Comparison of ENCODE assay signal across 19 cellular contexts in the genomic region with DNA sequence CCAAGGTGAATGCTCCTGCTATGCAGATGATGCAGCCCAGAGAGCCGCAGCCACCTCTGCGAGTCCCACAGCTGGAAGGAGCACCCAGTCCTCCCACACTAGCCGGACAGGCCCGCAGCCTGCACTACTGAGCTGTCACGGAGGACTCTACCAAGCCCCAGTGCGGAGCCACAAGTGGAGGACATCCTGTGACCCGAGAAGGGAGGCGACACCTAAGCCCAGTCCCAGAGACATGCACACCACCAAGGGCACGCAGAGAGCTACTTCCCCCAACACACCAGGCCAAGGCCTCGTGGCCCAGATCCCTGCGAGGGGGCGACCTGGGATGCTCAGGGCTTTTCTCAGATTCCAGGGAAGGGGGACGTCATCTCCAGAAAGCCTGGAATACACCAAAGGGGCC. TPM values are rescaled to one million over a fixed set of nuclear protein-coding genes. Genes with fewer than 3 reads are reported as not detected.
DNase-seq lines count a peak whose midpoint lies in the region; ATAC-seq and TF ChIP-seq lines count a peak whose summit lies in the region.
"Had no signal": no experiment of that assay in that cellular context is flagged by ENCODE, and none has a peak within 500 bp of the region (broad histone marks: within the 10 kb centered on the region; RNA-seq: fewer than 3 reads in every experiment).

No MANE protein-coding gene starts in this region.

- H3K23ac ChIP-seq in mesendoderm (ENCODE audit: low read length) = no peak overlapping the region

- H3K9me3 Mint-ChIP-seq in stimulated activated effector memory CD8-positive, alpha-beta T cell treated with anti-CD3 and anti-CD28 coated beads, Interleukin-12 subunit alpha, Interleukin-12 subunit beta, amount 100 ng/mL, for 72 hours = no peaks in the 10 kb centered on the region

- H4K8ac ChIP-seq in mesendoderm (ENCODE audit: low read depth, low read length) = no peak overlapping the region

- H2BK5ac ChIP-seq in mesendoderm (ENCODE audit: low read length) = no peak overlapping the region

- ATAC-seq in gastroesophageal sphincter (no peak), GM19395 (IDR thresholded peaks at IDR 0.05; ENCODE audit: unreplicated experiment) (no peak)
- no peak for ATAC-seq in stimulated activated effector memory CD8-positive, alpha-beta T cell treated with anti-CD3 and anti-CD28 coated beads, Interleukin-12 subunit alpha, Interleukin-12 subunit beta, amount 100 ng/mL, for 72 hours

- H3K4me3 Mint-ChIP-seq in stimulated activated effector memory CD8-positive, alpha-beta T cell treated with anti-CD3 and anti-CD28 coated beads, Interleukin-12 subunit alpha, Interleukin-12 subunit beta, amount 100 ng/mL, for 72 hours = no peak overlapping the region

- H3K4me1 Mint-ChIP-seq in stimulated activated effector memory CD8-positive, alpha-beta T cell treated with anti-CD3 and anti-CD28 coated beads, Interleukin-12 subunit alpha, Interleukin-12 subunit beta, amount 100 ng/mL, for 72 hours = peaks cover 22% of the 10 kb centered on the region

- H2BK15ac ChIP-seq in mesendoderm (replicated peaks; ENCODE audit: low read depth) = no peak overlapping the region

- no peak overlapping the region for H3K9ac ChIP-seq in mesendoderm (ENCODE audit: low read length)

- no peaks in the 10 kb centered on the region for H3K79me1 ChIP-seq in mesendoderm (ENCODE audit: low read length)

- H3K4me1 ChIP-seq in ascending aorta = peaks cover 39 to 78% of the 10 kb centered on the region in 2 donors
- peaks cover 5 to 100% (median 48%) of the 10 kb centered on the region in 3 donors for H3K4me1 ChIP-seq in gastroesophageal sphincter
- peaks cover 25% of the 10 kb centered on the region for H3K4me1 ChIP-seq in prostate gland (replicated peaks)
- peaks cover 0 to 20% of the 10 kb centered on the region in 2 donors for H3K4me1 ChIP-seq in uterus
- peaks cover 2% of the 10 kb centered on the region for H3K4me1 ChIP-seq in mesendoderm (ENCODE audit: control insufficient read depth, low read depth, low read length)

- 90% methylated on average over 7 of the region's 13 CpGs; no CpG with 5 or more reads in 1 of the 2 donors for WGBS in gastroesophageal sphincter (ENCODE audit: low coverage in 1 of 2), 2 donors
- WGBS in prostate gland = 91% methylated on average over 13 of the region's 13 CpGs
- WGBS in mesendoderm (ENCODE audit: extremely low coverage, insufficient coverage, low lambda C conversion rate) = no CpG with 5 or more reads among the region's 13 CpGs

- no peak overlapping the region for H4K5ac ChIP-seq in mesendoderm (ENCODE audit: low read length)

- TF ChIP-seq EP300 in gastroesophageal sphincter (IDR thresholded peaks at IDR 0.05) = no peak

- H3K56ac ChIP-seq in mesendoderm (ENCODE audit: low read length) = no peak overlapping the region

- H3K9me3 ChIP-seq in ascending aorta (no peaks in the 10 kb centered on the region), gastroesophageal sphincter (no peaks in the 10 kb centered on the region), prostate gland (no peaks in the 10 kb centered on the region), uterus (no peaks in the 10 kb centered on the region)
- H3K9me3 ChIP-seq: HAP-1 had no signal

- TF ChIP-seq CTCF in ascending aorta (IDR thresholded peaks at IDR 0.05) = no peak
- no peak for TF ChIP-seq CTCF in gastroesophageal sphincter (IDR thresholded peaks at IDR 0.05)
- no peak for TF ChIP-seq CTCF in prostate gland (IDR thresholded peaks at IDR 0.05)
- TF ChIP-seq CTCF in uterus (IDR thresholded peaks at IDR 0.05) = no peak

- H3K4ac ChIP-seq in mesendoderm (ENCODE audit: low read depth, low read length) = no peak overlapping the region

- peak overlapping the region in 1 of 2 donors; percentile 28 for H3K4me3 ChIP-seq in ascending aorta
- no peak overlapping the region for H3K4me3 ChIP-seq in gastroesophageal sphincter
- no peak overlapping the region for H3K4me3 ChIP-seq in prostate gland
- H3K4me3 ChIP-seq in uterus = no peak overlapping the region
- H3K4me3 ChIP-seq in mesendoderm (ENCODE audit: low read length) = no peak overlapping the region
- H3K4me3 ChIP-seq: HAP-1 had no signal

- H3K27ac ChIP-seq in ascending aorta (peak overlapping the region; percentile 95 to 99), gastroesophageal sphincter (peak overlapping the region; percentile 87 to 99 (median 96)), prostate gland (peak overlapping the region; percentile 84 to 90), uterus (peak overlapping the region; percentile 74 to 76), mesendoderm (ENCODE audit: low read depth, low read length) (no peak overlapping the region)

- H3K36me3 Mint-ChIP-seq in stimulated activated effector memory CD8-positive, alpha-beta T cell treated with anti-CD3 and anti-CD28 coated beads, Interleukin-12 subunit alpha, Interleukin-12 subunit beta, amount 100 ng/mL, for 72 hours = peaks cover 10% of the 10 kb centered on the region

- no peak overlapping the region for H3K27ac Mint-ChIP-seq in stimulated activated effector memory CD8-positive, alpha-beta T cell treated with anti-CD3 and anti-CD28 coated beads, Interleukin-12 subunit alpha, Interleukin-12 subunit beta, amount 100 ng/mL, for 72 hours

- H2AK5ac ChIP-seq in mesendoderm (ENCODE audit: low read length) = no peak overlapping the region

- TF ChIP-seq POLR2A in gastroesophageal sphincter (IDR thresholded peaks at IDR 0.05) (no peak), prostate gland (IDR thresholded peaks at IDR 0.05) (no peak), uterus (IDR thresholded peaks at IDR 0.05) (no peak)

- intact Hi-C loops in ascending aorta (cut with DNase I) (no loop called here), prostate gland (cut with DNase I) (no loop called here), uterus (cut with DNase I; ENCODE audit: low total_unique reads) (no loop called here)

- H3K79me2 ChIP-seq in mesendoderm (ENCODE audit: control insufficient read depth, insufficient read depth, low read length) = no peaks in the 10 kb centered on the region

- no peak overlapping the region for H3K18ac ChIP-seq in mesendoderm (ENCODE audit: low read length)

- DNase-seq in ascending aorta (ENCODE audit: low spot score in 2 of 2) (no peak), prostate gland (ENCODE audit: low spot score) (no peak), uterus (no peak), mesendoderm (no peak)
- no peak for DNase-seq in stimulated activated effector memory CD8-positive, alpha-beta T cell treated with anti-CD3 and anti-CD28 coated beads, Interleukin-12 subunit alpha, Interleukin-12 subunit beta, amount 100 ng/mL, for 72 hours (ENCODE audit: low spot score in 2 of 2)
- DNase-seq: ACHN, AML-193, COR-L47, GF-D8, IMR-90, Karpas-422, MM.1S, NCI-H1105, NCI-H187, NCI-H526 treated with DMSO at 0.1 percent for 48 hours had no signal

- no peaks in the 10 kb centered on the region for H3K27me3 ChIP-seq in ascending aorta
- H3K27me3 ChIP-seq in gastroesophageal sphincter = no peaks in the 10 kb centered on the region
- H3K27me3 ChIP-seq in prostate gland (replicated peaks; ENCODE audit: insufficient read depth) = no peaks in the 10 kb centered on the region
- no peaks in the 10 kb centered on the region for H3K27me3 ChIP-seq in uterus
- no peaks in the 10 kb centered on the region for H3K27me3 ChIP-seq in mesendoderm (ENCODE audit: insufficient read depth, low read length, poor library complexity)

- H3K36me3 ChIP-seq in ascending aorta (peaks cover 5 to 16% of the 10 kb centered on the region in 2 donors), gastroesophageal sphincter (peaks cover 0 to 45% of the 10 kb centered on the region in 2 donors), prostate gland (no peaks in the 10 kb centered on the region), uterus (no peaks in the 10 kb centered on the region), mesendoderm (ENCODE audit: control insufficient read depth, insufficient read depth, low read length) (no peaks in the 10 kb centered on the region)

- H3K4me2 ChIP-seq in mesendoderm (ENCODE audit: low read length) = no peak overlapping the region

- no peak overlapping the region for H2BK120ac ChIP-seq in mesendoderm (ENCODE audit: low read depth, low read length)

RNA-seq across cellular contexts. Expression of gene HS1BP3, which starts 12.9 kb away (rescaled TPM):
- total RNA-seq in ascending aorta (40.0 TPM), gastroesophageal sphincter (10 to 100 TPM; 42.8 to 89.1 (median 61.4) TPM), prostate gland (10 to 100 TPM; 29.9 to 39.4 TPM), uterus (10 to 100 TPM in 3 of 4 donors, 1 to 10 TPM in 1; 7.1 to 41.8 (median 28.4) TPM)
- polyA plus RNA-seq in mesendoderm (2013, experiment 1 of 2) = 4.5 TPM
- polyA plus RNA-seq in mesendoderm (2013, experiment 2 of 2) = 5.0 TPM

RNA-seq across cellular contexts. Expression of gene GDF7, which starts 28.9 kb away (rescaled TPM):
- total RNA-seq in ascending aorta (11.6 TPM), gastroesophageal sphincter (10 to 100 TPM in 3 of 4 donors, 1 to 10 TPM in 1; 1.2 to 19.9 (median 15.3) TPM), prostate gland (1 to 10 TPM; 3.3 to 7.0 TPM), uterus (10 to 100 TPM in 1 of 4 donors, 1 to 10 TPM in 3; 1.5 to 45.6 (median 5.4) TPM)
- 0.03 TPM for polyA plus RNA-seq in mesendoderm (2013, experiment 1 of 2)
- 0.01 TPM for polyA plus RNA-seq in mesendoderm (2013, experiment 2 of 2)
- total RNA-seq: HT-29 had no signal
